10 cellular contexts compared by ENCODE assay signal in genomic region chr19:49475191-49475932, GRCh38. TPM values are rescaled to one million over a fixed set of nuclear protein-coding genes. Genes with fewer than 3 reads are reported as not detected.
DNase-seq lines count a peak whose midpoint lies in the region; ATAC-seq and TF ChIP-seq lines count a peak whose summit lies in the region.
"Had no signal": no experiment of that assay in that cellular context is flagged by ENCODE, and none has a peak within 500 bp of the region (broad histone marks: within the 10 kb centered on the region; RNA-seq: fewer than 3 reads in every experiment).

No MANE protein-coding gene starts in this region.

- peaks cover 32% of the 10 kb centered on the region for H3K4me1 Mint-ChIP-seq in T-helper 1 cell treated with Interleukin-12 subunit alpha and Interleukin-12 subunit beta and Interleukin-4 antibody, amounts not matched to agents 30 μg/mL and 1 μg/mL, for 36 hours (ENCODE audit: low read depth)
- H3K4me1 Mint-ChIP-seq in stimulated activated naive B cell treated with anti-CD40 and anti-IgM and Interleukin-4, amounts not matched to agents 10 μg/mL and 1 μg/mL and 100 μg/mL, for 72 hours, result peaks cover 35 to 49% of the 10 kb centered on the region in 2 donors

- H3K27me3 ChIP-seq in RWPE2 (ENCODE audit: insufficient read depth, poor library complexity, severe bottlenecking) (no peaks in the 10 kb centered on the region), fibroblast of lung (ENCODE audit: control insufficient read depth, insufficient read depth, low read length) (no peaks in the 10 kb centered on the region)

- intact Hi-C loops in posterior cingulate gyrus (cut with DNase I), result no loop called here

- H3K9me3 ChIP-seq in RWPE2 (ENCODE audit: severe bottlenecking) (no peaks in the 10 kb centered on the region), fibroblast of lung (ENCODE audit: control insufficient read depth, insufficient read depth, low read depth, low read length) (no peaks in the 10 kb centered on the region)

- no peak for DNase-seq in T-helper 1 cell
- no peak for DNase-seq in RWPE2 (ENCODE audit: low spot score)
- no peak for DNase-seq in fibroblast of lung (ENCODE audit: low read depth in 2 of 2)
- DNase-seq in stimulated activated naive B cell treated with anti-CD40 and anti-IgM and Interleukin-4, amounts not matched to agents 10 μg/mL and 1 μg/mL and 100 μg/mL, for 72 hours, result no peak
- DNase-seq in posterior cingulate gyrus, result no peak
- no peak for DNase-seq in GOT3 (lab: John Stamatoyannopoulos, UW)
- DNase-seq: 8988T had no signal

- no peak overlapping the region for H3K9ac ChIP-seq in fibroblast of lung (ENCODE audit: insufficient read depth, low read length)

- H3K27ac ChIP-seq in RWPE2 (ENCODE audit: poor library complexity, severe bottlenecking) (no peak overlapping the region), fibroblast of lung (ENCODE audit: insufficient read depth, low read length) (no peak overlapping the region)

- TF ChIP-seq CTCF in RWPE2 (IDR thresholded peaks at IDR 0.05; ENCODE audit: poor library complexity, severe bottlenecking), result no peak
- no peak for TF ChIP-seq CTCF in fibroblast of lung (conservative IDR thresholded peaks at IDR 0.05 in 1 of 2, IDR thresholded peaks at IDR 0.05 in 1 of 2; ENCODE audit: low read depth in 1 of 2, low read length in 2 of 2)

- no peaks in the 10 kb centered on the region for H3K27me3 Mint-ChIP-seq in T-helper 1 cell treated with Interleukin-12 subunit alpha and Interleukin-12 subunit beta and Interleukin-4 antibody, amounts not matched to agents 30 μg/mL and 1 μg/mL, for 36 hours (ENCODE audit: low read depth)
- no peaks in the 10 kb centered on the region for H3K27me3 Mint-ChIP-seq in stimulated activated naive B cell treated with anti-CD40 and anti-IgM and Interleukin-4, amounts not matched to agents 10 μg/mL and 1 μg/mL and 100 μg/mL, for 72 hours

- peaks cover 21% of the 10 kb centered on the region for H3K36me3 Mint-ChIP-seq in T-helper 1 cell treated with Interleukin-12 subunit alpha and Interleukin-12 subunit beta and Interleukin-4 antibody, amounts not matched to agents 30 μg/mL and 1 μg/mL, for 36 hours (ENCODE audit: low read depth)
- H3K36me3 Mint-ChIP-seq in stimulated activated naive B cell treated with anti-CD40 and anti-IgM and Interleukin-4, amounts not matched to agents 10 μg/mL and 1 μg/mL and 100 μg/mL, for 72 hours, result peaks cover 6 to 16% of the 10 kb centered on the region in 2 donors

- H3K4me3 Mint-ChIP-seq in T-helper 1 cell treated with Interleukin-12 subunit alpha and Interleukin-12 subunit beta and Interleukin-4 antibody, amounts not matched to agents 30 μg/mL and 1 μg/mL, for 36 hours, result peak overlapping the region; percentile 99
- peak overlapping the region; percentile 91 to 98 for H3K4me3 Mint-ChIP-seq in stimulated activated naive B cell treated with anti-CD40 and anti-IgM and Interleukin-4, amounts not matched to agents 10 μg/mL and 1 μg/mL and 100 μg/mL, for 72 hours

- no peaks in the 10 kb centered on the region for H3K9me3 Mint-ChIP-seq in T-helper 1 cell treated with Interleukin-12 subunit alpha and Interleukin-12 subunit beta and Interleukin-4 antibody, amounts not matched to agents 30 μg/mL and 1 μg/mL, for 36 hours
- H3K9me3 Mint-ChIP-seq in stimulated activated naive B cell treated with anti-CD40 and anti-IgM and Interleukin-4, amounts not matched to agents 10 μg/mL and 1 μg/mL and 100 μg/mL, for 72 hours, result no peaks in the 10 kb centered on the region

- peak overlapping the region; percentile 95 for H3K27ac Mint-ChIP-seq in T-helper 1 cell treated with Interleukin-12 subunit alpha and Interleukin-12 subunit beta and Interleukin-4 antibody, amounts not matched to agents 30 μg/mL and 1 μg/mL, for 36 hours
- peak overlapping the region; percentile 98 for H3K27ac Mint-ChIP-seq in stimulated activated naive B cell treated with anti-CD40 and anti-IgM and Interleukin-4, amounts not matched to agents 10 μg/mL and 1 μg/mL and 100 μg/mL, for 72 hours
- H3K27ac Mint-ChIP-seq: endodermal cell had no signal

- peak; percentile 10; the same call in 1 of the 3 replicates for ATAC-seq in RWPE2 (ENCODE audit: low read depth)
- no peak for ATAC-seq in stimulated activated naive B cell treated with anti-CD40 and anti-IgM and Interleukin-4, amounts not matched to agents 10 μg/mL and 1 μg/mL and 100 μg/mL, for 72 hours (replicated peaks)
- no peak for ATAC-seq in HG02798 (IDR thresholded peaks at IDR 0.05; ENCODE audit: poor library complexity, unreplicated experiment)

- H3K79me2 ChIP-seq in fibroblast of lung (ENCODE audit: control insufficient read depth, insufficient read depth, low read length), result no peaks in the 10 kb centered on the region

- H3K4me2 ChIP-seq in fibroblast of lung (ENCODE audit: extremely low read depth, insufficient read depth, low read length), result peak overlapping the region; percentile 99

- H3K36me3 ChIP-seq in RWPE2 (ENCODE audit: low read depth) (no peaks in the 10 kb centered on the region), fibroblast of lung (ENCODE audit: control insufficient read depth, insufficient read depth, low read length) (no peaks in the 10 kb centered on the region)

- H4K20me1 ChIP-seq in fibroblast of lung (ENCODE audit: control insufficient read depth, extremely low read depth, insufficient read depth, low read length), result no peaks in the 10 kb centered on the region

- peak overlapping the region; percentile 17 for H2AFZ ChIP-seq in fibroblast of lung (ENCODE audit: low read length)

- no peak overlapping the region for H3K4me3 ChIP-seq in RWPE2 (ENCODE audit: severe bottlenecking)
- peak overlapping the region in 3 of 4 experiments; percentile 74 to 76 (median 75) for H3K4me3 ChIP-seq in fibroblast of lung (replicated peaks in 1 of 4; ENCODE audit: control extremely low read depth in 1 of 4, insufficient read depth in 1 of 4, low read depth in 3 of 4, low read length in 4 of 4)

- H3K4me1 ChIP-seq in RWPE2 (ENCODE audit: insufficient read depth, poor library complexity, severe bottlenecking) (no peaks in the 10 kb centered on the region), fibroblast of lung (ENCODE audit: control insufficient read depth, extremely low read depth, insufficient read depth, low read length) (no peaks in the 10 kb centered on the region)

RNA-seq across cellular contexts. Expression of gene FLT3LG, which starts 1.3 kb away (rescaled TPM):
- 3.3 and 4.5 TPM in 2 replicates for total RNA-seq in fibroblast of lung
- polyA plus RNA-seq in fibroblast of lung, result 4.3 and 4.4 TPM in 2 replicates
- polyA plus RNA-seq in fibroblast of lung (2012), result 20.5 and 20.8 TPM in 2 replicates
- 7.2 and 15.7 TPM in 2 replicates for polyA minus RNA-seq in fibroblast of lung (ENCODE audit: low replicate concordance)

RNA-seq across cellular contexts. Expression of gene RPL13A, which starts 12.0 kb away (rescaled TPM):
- total RNA-seq in fibroblast of lung, result 3,385 and 5,250 TPM in 2 replicates
- polyA plus RNA-seq in fibroblast of lung, result 1,345 and 1,418 TPM in 2 replicates
- polyA plus RNA-seq in fibroblast of lung (2012), result 3,489 and 4,000 TPM in 2 replicates
- polyA minus RNA-seq in fibroblast of lung (ENCODE audit: low replicate concordance), result 3,123 and 3,213 TPM in 2 replicates

RNA-seq across cellular contexts. Expression of gene RPS11, which starts 20.9 kb away (rescaled TPM):
- total RNA-seq in fibroblast of lung, result 2,501 and 4,026 TPM in 2 replicates
- polyA plus RNA-seq in fibroblast of lung, result 3,448 and 3,634 TPM in 2 replicates
- 2,802 and 3,250 TPM in 2 replicates for polyA plus RNA-seq in fibroblast of lung (2012)
- polyA minus RNA-seq in fibroblast of lung (ENCODE audit: low replicate concordance), result 1,573 and 1,579 TPM in 2 replicates

RNA-seq across cellular contexts. Expression of gene ALDH16A1, which starts 22.3 kb away (rescaled TPM):
- total RNA-seq in fibroblast of lung, result 13.9 and 24.9 TPM in 2 replicates
- polyA plus RNA-seq in fibroblast of lung, result 2.4 and 4.3 TPM in 2 replicates
- 7.1 and 14.6 TPM in 2 replicates for polyA plus RNA-seq in fibroblast of lung (2012)
- 4.0 and 5.1 TPM in 2 replicates for polyA minus RNA-seq in fibroblast of lung (ENCODE audit: low replicate concordance)

RNA-seq across cellular contexts. Expression of gene PIH1D1, which starts 23.7 kb away (rescaled TPM):
- 94.5 and 110 TPM in 2 replicates for total RNA-seq in fibroblast of lung
- 42.5 and 53.8 TPM in 2 replicates for polyA plus RNA-seq in fibroblast of lung
- polyA plus RNA-seq in fibroblast of lung (2012), result 40.5 and 59.5 TPM in 2 replicates
- polyA minus RNA-seq in fibroblast of lung (ENCODE audit: low replicate concordance), result 30.5 and 90.2 TPM in 2 replicates
